ENCODE assay signal across 1 cellular context in the genomic region with DNA sequence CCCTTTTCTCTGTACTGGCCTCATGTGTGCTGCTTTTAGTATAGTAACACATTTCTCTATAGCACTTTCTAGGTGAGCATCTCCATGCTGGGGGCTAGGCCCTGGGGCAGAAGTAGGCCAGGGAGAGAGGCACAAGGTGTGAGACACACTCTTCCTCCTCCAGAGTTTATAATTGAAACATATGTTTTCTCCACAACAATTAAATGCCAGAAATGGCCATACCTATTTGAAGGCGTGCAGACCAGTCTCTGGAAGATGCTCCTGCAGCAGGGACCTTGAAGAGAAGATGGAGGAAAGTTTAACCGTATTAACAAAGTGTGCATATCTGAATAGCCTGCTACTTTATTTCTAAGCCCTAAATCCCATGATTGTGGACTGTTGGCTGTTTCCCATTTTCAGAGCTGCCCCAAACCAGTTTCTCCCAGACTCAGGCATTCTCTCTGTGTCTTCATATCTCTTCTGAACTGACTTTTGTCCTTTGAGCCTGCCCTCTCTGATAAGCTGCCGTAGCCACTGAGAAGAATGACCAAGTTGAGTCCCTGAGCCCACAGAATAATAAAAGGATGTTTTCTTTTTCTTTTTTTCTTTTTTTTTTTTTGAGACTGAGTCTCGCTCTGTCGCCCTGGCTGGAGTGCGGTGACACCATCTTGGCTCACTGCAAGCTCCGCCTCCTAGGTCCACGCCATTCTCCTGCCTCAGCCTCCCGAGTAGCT.
TF ChIP-seq lines count a peak whose summit lies in the region.

No MANE protein-coding gene starts in this region.

TF ChIP-seq in WTC11, 78 proteins besides CTCF, POLR2A, EP300 and RAD21:
- TF ChIP-seq, protein P1, sequence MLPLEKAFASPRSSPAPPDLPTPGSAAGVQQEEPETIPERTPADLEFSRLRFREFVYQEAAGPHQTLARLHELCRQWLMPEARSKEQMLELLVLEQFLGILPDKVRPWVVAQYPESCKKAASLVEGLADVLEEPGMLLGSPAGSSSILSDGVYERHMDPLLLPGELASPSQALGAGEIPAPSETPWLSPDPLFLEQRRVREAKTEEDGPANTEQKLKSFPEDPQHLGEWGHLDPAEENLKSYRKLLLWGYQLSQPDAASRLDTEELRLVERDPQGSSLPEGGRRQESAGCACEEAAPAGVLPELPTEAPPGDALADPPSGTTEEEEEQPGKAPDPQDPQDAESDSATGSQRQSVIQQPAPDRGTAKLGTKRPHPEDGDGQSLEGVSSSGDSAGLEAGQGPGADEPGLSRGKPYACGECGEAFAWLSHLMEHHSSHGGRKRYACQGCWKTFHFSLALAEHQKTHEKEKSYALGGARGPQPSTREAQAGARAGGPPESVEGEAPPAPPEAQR (CRISPR knock-in tag; IDR thresholded peaks at IDR 0.05) = no peak
- TF ChIP-seq ETV6 (CRISPR knock-in tag; IDR thresholded peaks at IDR 0.05) = no peak
- TF ChIP-seq, protein P2, sequence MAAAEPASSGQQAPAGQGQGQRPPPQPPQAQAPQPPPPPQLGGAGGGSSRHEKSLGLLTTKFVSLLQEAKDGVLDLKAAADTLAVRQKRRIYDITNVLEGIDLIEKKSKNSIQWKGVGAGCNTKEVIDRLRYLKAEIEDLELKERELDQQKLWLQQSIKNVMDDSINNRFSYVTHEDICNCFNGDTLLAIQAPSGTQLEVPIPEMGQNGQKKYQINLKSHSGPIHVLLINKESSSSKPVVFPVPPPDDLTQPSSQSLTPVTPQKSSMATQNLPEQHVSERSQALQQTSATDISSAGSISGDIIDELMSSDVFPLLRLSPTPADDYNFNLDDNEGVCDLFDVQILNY (CRISPR knock-in tag; IDR thresholded peaks at IDR 0.05) = no peak
